In the genomic region with DNA sequence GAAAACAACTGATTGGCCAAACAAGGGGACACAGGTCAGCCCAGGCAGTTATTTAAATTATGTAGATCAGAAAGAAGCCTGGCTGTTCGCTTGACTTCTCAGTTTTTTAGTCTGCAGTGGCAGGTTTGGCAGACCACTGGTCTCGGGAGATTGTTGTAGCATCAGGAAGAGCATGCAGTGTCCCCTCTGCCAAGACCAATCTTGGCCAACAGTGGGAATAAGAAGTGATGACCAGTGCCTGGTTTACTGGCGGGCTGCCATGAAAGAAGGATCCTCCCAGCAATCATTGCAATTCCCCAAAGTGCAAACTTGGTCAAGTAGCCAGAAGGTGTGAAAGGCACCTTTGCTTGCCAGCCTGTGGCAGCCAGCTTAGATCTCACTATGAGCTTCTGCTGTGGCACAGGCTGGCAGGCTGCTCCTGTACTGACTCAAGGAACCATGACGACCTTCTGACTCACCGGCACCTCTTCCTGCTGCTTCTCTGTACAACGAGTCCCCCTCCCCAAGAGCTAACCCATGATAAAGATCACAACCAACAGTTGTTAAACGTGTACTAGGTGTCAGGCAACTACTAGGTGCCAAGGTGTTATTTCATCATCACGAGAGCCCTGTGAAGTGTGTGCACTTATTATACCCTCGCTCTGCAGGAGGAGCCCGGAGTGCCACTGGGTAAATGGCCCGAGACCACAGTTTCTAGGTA, we compare ENCODE assay signal across 10 cellular contexts.
A peak's percentile ranks its signal among the peaks of the same experiment; 100 is the strongest.
DNase-seq lines count a peak whose midpoint lies in the region; ATAC-seq, FAIRE-seq and TF ChIP-seq lines count a peak whose summit lies in the region.
"Had no signal": no experiment of that assay in that cellular context is flagged by ENCODE, and none has a peak within 500 bp of the region (broad histone marks: within the 10 kb centered on the region; RNA-seq: fewer than 3 reads in every experiment).

No MANE protein-coding gene starts in this region.

- H3K4me1 Mint-ChIP-seq in natural killer cell, result peaks cover 11 to 12% of the 10 kb centered on the region in 2 donors

- POLR2A ChIA-PET in PC-9 (lab: Charles Lee; ENCODE audit: unreplicated experiment), result interaction anchor here (0.5 to 0.6 kb wide), 2 partner anchors 216 to 221 kb away, joined by 3 read pairs; no protein-coding TSS in a partner anchor

- no TSS peak for BruUV-seq in PC-9 (replicated peaks; lab: Mats Ljungman, UMichigan)

- H3K9me2 ChIP-seq in PC-9 (ENCODE audit: insufficient read depth), result no peaks in the 10 kb centered on the region

- H3K4me2 ChIP-seq in PC-9, result no peak overlapping the region; the same call in 1 of the 2 replicates

- no peaks in the 10 kb centered on the region for H3K36me3 ChIP-seq in PC-9 (ENCODE audit: low read depth)
- H3K36me3 ChIP-seq in pancreas, result no peaks in the 10 kb centered on the region
- H3K36me3 ChIP-seq: tibial nerve had no signal

- peak overlapping the region; percentile 9 to 47 for H3K27ac Mint-ChIP-seq in natural killer cell

- no peak for FAIRE-seq in pancreas (lab: Jason Lieb, UNC)

- H3K27ac ChIP-seq in PC-9, result no peak overlapping the region
- no peak overlapping the region for H3K27ac ChIP-seq in pancreas
- H3K27ac ChIP-seq: tibial nerve had no signal

- no peaks in the 10 kb centered on the region for H3K9me3 ChIP-seq in PC-9 (ENCODE audit: insufficient read depth, low read depth)
- H3K9me3 ChIP-seq in pancreas, result no peaks in the 10 kb centered on the region

- TF ChIP-seq CTCF in PC-9 (conservative IDR thresholded peaks at IDR 0.05) (no peak), natural killer cell (IDR thresholded peaks at IDR 0.05) (no peak), pancreas (IDR thresholded peaks at IDR 0.05) (no peak)

- no peak overlapping the region for H3K4me3 Mint-ChIP-seq in natural killer cell

- H3K79me2 ChIP-seq in PC-9 (ENCODE audit: low read depth), result no peaks in the 10 kb centered on the region

- H3K9me3 Mint-ChIP-seq in natural killer cell, result no peaks in the 10 kb centered on the region

- H4K20me1 ChIP-seq in PC-9 (ENCODE audit: insufficient read depth), result no peaks in the 10 kb centered on the region

- intact Hi-C loops in PC-9 (cut with micrococcal nuclease; ENCODE audit: unreplicated experiment), result loop anchor here (5.0 to 10.0 kb wide), 2 partner anchors 77 to 159 kb away; partner anchors contain the start of gene DUSP22
- intact Hi-C loops in natural killer cell (cut with micrococcal nuclease), result loop anchor here (5.0 kb wide), 1 partner anchor 77 kb away; the partner anchor contains the start of gene DUSP22
- intact Hi-C loops in pancreas (cut with DNase I), result no loop called here

- peaks cover 4 to 10% of the 10 kb centered on the region in 2 donors for H3K27me3 Mint-ChIP-seq in natural killer cell (ENCODE audit: low read depth in 2 of 2)

- no peaks in the 10 kb centered on the region for H3F3A ChIP-seq in PC-9 (ENCODE audit: insufficient read depth, low read depth)

- peak; percentile 83 to 93 (median 90) for ATAC-seq in natural killer cell
- no peak for ATAC-seq in GM18502 (IDR thresholded peaks at IDR 0.05; ENCODE audit: poor library complexity, unreplicated experiment)
- no peak for ATAC-seq in HG03280 (IDR thresholded peaks at IDR 0.05; ENCODE audit: unreplicated experiment)
- ATAC-seq in pancreas, result no peak

- 65 to 71% methylated on average over 11 of the region's 11 CpGs for WGBS in pancreas, 2 donors

- H3K27me3 ChIP-seq in PC-9 (ENCODE audit: insufficient read depth, low read depth) (peaks cover 22% of the 10 kb centered on the region; the same call in 1 of the 2 replicates), pancreas (no peaks in the 10 kb centered on the region)

- CTCF ChIA-PET in PC-9 (lab: Charles Lee), result interaction anchor here (1.3 kb wide), 1 partner anchor 77 kb away, joined by 3 read pairs; the partner anchor contains the start of gene DUSP22

- H3K4me1 ChIP-seq in PC-9 (replicated peaks; ENCODE audit: insufficient read depth) (no peaks in the 10 kb centered on the region), pancreas (no peaks in the 10 kb centered on the region)

- in situ Hi-C loops in Caki2 (cut with HindIII; ENCODE audit: low pct_unique_long_range_greater_than_20kb, low sequenced_read_pairs), result no loop called here

- DNase-seq in Caki2 (ENCODE audit: low read depth) (peak; percentile 87), PC-9 (peak; percentile 72 to 74), natural killer cell (peak; percentile 23), NCI-H146 treated with DMSO at 0.1 percent for 48 hours (lab: John Stamatoyannopoulos, UW; ENCODE audit: unreplicated experiment) (no peak), pancreas (no peak)
- DNase-seq in activated effector memory CD4-positive, alpha-beta T cell treated with Interleukin-2 at 50 U/mL for 16 hours, result peak; percentile 35
- DNase-seq: NCI-H446 had no signal

- H3K4me3 ChIP-seq in PC-9, result no peak overlapping the region
- H3K4me3 ChIP-seq in pancreas, result no peak overlapping the region
- H3K4me3 ChIP-seq: tibial nerve had no signal

- H2AFZ ChIP-seq in PC-9, result no peak overlapping the region

- H3K36me3 Mint-ChIP-seq in natural killer cell, result no peaks in the 10 kb centered on the region

Comparison
In these comparisons a context has a peak if more than half of its experiments do, and no peak if none do; other contexts are left out.
1. DNase-seq: peak in Caki2 (single experiment), PC-9 (2 of 2), activated effector memory CD4-positive, alpha-beta T cell treated with Interleukin-2 at 50 U/mL for 16 hours (single experiment) and natural killer cell (single experiment); none in NCI-H146 treated with DMSO at 0.1 percent for 48 hours (single experiment) and pancreas (0 of 6).
2. ATAC-seq: peak in natural killer cell (3 of 3); none in GM18502 (single experiment), HG03280 (single experiment) and pancreas (0 of 4).
3. intact Hi-C loops: an anchor here in PC-9 (5.0 to 10.0 kb wide) and natural killer cell (5.0 kb wide); none called in pancreas.